Comparison of ENCODE assay signal across 7 cellular contexts in genomic region chr17:20843261-20843660, GRCh38.
A peak's percentile ranks its signal among the peaks of the same experiment; 100 is the strongest.
DNase-seq lines count a peak whose midpoint lies in the region; ATAC-seq and TF ChIP-seq lines count a peak whose summit lies in the region.
"Not testable (repeated sequence)": the region's sequence is repeated elsewhere in the genome, so short reads cannot be mapped to it uniquely, and the experiment has no call there.

No MANE protein-coding gene starts in this region.

- not testable (repeated sequence) for H3K36me3 ChIP-seq in ES-I3 (ENCODE audit: insufficient read depth, low read length)

- not testable (repeated sequence) for H3K4me1 Mint-ChIP-seq in T-cell; activated T-helper 1 cell treated with anti-CD3 and anti-CD28 coated beads, Interleukin-12 subunit alpha, Interleukin-12 subunit beta, Interleukin-2, Interleukin-4 antibody, amounts not matched to agents 30 ng/mL and 10 ng/mL and 1 ng/mL, durations not matched to agents 14 hours and 24 hours and 36 hours (ENCODE audit: low read depth); nephron; stimulated activated effector memory CD8-positive, alpha-beta T cell treated with anti-CD3 and anti-CD28 coated beads, Interleukin-12 subunit alpha, Interleukin-12 subunit beta, amount 100 ng/mL, for 72 hours
- peaks cover 8 to 19% of the 10 kb centered on the region in 2 donors for H3K4me1 Mint-ChIP-seq in immature natural killer cell

- H3K27ac ChIP-seq in coronary artery: not testable (repeated sequence)

- not testable (repeated sequence) for H3K9me3 ChIP-seq in ES-I3 (ENCODE audit: control insufficient read depth, insufficient read depth, low read length)

- H3K4me1 ChIP-seq in ES-I3 (ENCODE audit: insufficient read depth, low read length): not testable (repeated sequence)

- H3K4me3 ChIP-seq in coronary artery: peak overlapping the region; percentile 62

- H3K9me3 Mint-ChIP-seq in T-cell; activated T-helper 1 cell treated with anti-CD3 and anti-CD28 coated beads, Interleukin-12 subunit alpha, Interleukin-12 subunit beta, Interleukin-2, Interleukin-4 antibody, amounts not matched to agents 30 ng/mL and 10 ng/mL and 1 ng/mL, durations not matched to agents 14 hours and 24 hours and 36 hours; immature natural killer cell; nephron; stimulated activated effector memory CD8-positive, alpha-beta T cell treated with anti-CD3 and anti-CD28 coated beads, Interleukin-12 subunit alpha, Interleukin-12 subunit beta, amount 100 ng/mL, for 72 hours: not testable (repeated sequence)

- not testable (repeated sequence) for DNase-seq in T-cell; activated T-helper 1 cell treated with anti-CD3 and anti-CD28 coated beads, Interleukin-12 subunit alpha, Interleukin-12 subunit beta, Interleukin-2, Interleukin-4 antibody, amounts not matched to agents 30 ng/mL and 10 ng/mL and 1 ng/mL, durations not matched to agents 14 hours and 24 hours and 36 hours (ENCODE audit: low spot score); coronary artery (ENCODE audit: low spot score); immature natural killer cell; stimulated activated effector memory CD8-positive, alpha-beta T cell treated with anti-CD3 and anti-CD28 coated beads, Interleukin-12 subunit alpha, Interleukin-12 subunit beta, amount 100 ng/mL, for 72 hours (ENCODE audit: low spot score in 2 of 2)

- TF ChIP-seq CTCF in coronary artery (IDR thresholded peaks at IDR 0.05); nephron (IDR thresholded peaks at IDR 0.05; ENCODE audit: unreplicated experiment in 3 of 3): not testable (repeated sequence)

- H3K9ac ChIP-seq in ES-I3 (ENCODE audit: low read depth, low read length): peak overlapping the region; percentile 36; the same call in 1 of the 2 replicates

- H3K27ac Mint-ChIP-seq in T-cell; activated T-helper 1 cell treated with anti-CD3 and anti-CD28 coated beads, Interleukin-12 subunit alpha, Interleukin-12 subunit beta, Interleukin-2, Interleukin-4 antibody, amounts not matched to agents 30 ng/mL and 10 ng/mL and 1 ng/mL, durations not matched to agents 14 hours and 24 hours and 36 hours; nephron; stimulated activated effector memory CD8-positive, alpha-beta T cell treated with anti-CD3 and anti-CD28 coated beads, Interleukin-12 subunit alpha, Interleukin-12 subunit beta, amount 100 ng/mL, for 72 hours: not testable (repeated sequence)
- H3K27ac Mint-ChIP-seq in immature natural killer cell: peak overlapping the region in 2 of 6 donors; percentile 20 to 74

- CTCF ChIA-PET in T-cell (lab: Charles Lee): interaction anchor here in 1 of 2 donors (0.6 kb wide), 1 partner anchor 9 kb away, joined by 4 read pairs; no protein-coding TSS in a partner anchor

- ATAC-seq in T-cell (replicated peaks in 1 of 4); stimulated activated effector memory CD8-positive, alpha-beta T cell treated with anti-CD3 and anti-CD28 coated beads, Interleukin-12 subunit alpha, Interleukin-12 subunit beta, amount 100 ng/mL, for 72 hours: not testable (repeated sequence)

- POLR2A ChIA-PET in T-cell (lab: Charles Lee): not testable (repeated sequence)

- H3K27me3 Mint-ChIP-seq in T-cell: peaks cover 11 to 31% of the 10 kb centered on the region in 2 donors
- peaks cover 31% of the 10 kb centered on the region for H3K27me3 Mint-ChIP-seq in activated T-helper 1 cell treated with anti-CD3 and anti-CD28 coated beads, Interleukin-12 subunit alpha, Interleukin-12 subunit beta, Interleukin-2, Interleukin-4 antibody, amounts not matched to agents 30 ng/mL and 10 ng/mL and 1 ng/mL, durations not matched to agents 14 hours and 24 hours and 36 hours (ENCODE audit: insufficient read depth)
- H3K27me3 Mint-ChIP-seq in immature natural killer cell (ENCODE audit: low read depth in 3 of 3); nephron (ENCODE audit: low read depth): not testable (repeated sequence)

- H3K4me3 Mint-ChIP-seq in T-cell (peak overlapping the region in 2 of 3 donors; percentile 13 to 64), immature natural killer cell (peak overlapping the region; percentile 54 to 81 (median 69)), nephron (peak overlapping the region; percentile 70 to 74 (median 71))
- H3K4me3 Mint-ChIP-seq in activated T-helper 1 cell treated with anti-CD3 and anti-CD28 coated beads, Interleukin-12 subunit alpha, Interleukin-12 subunit beta, Interleukin-2, Interleukin-4 antibody, amounts not matched to agents 30 ng/mL and 10 ng/mL and 1 ng/mL, durations not matched to agents 14 hours and 24 hours and 36 hours: peak overlapping the region; percentile 30
- peak overlapping the region; percentile 43 for H3K4me3 Mint-ChIP-seq in stimulated activated effector memory CD8-positive, alpha-beta T cell treated with anti-CD3 and anti-CD28 coated beads, Interleukin-12 subunit alpha, Interleukin-12 subunit beta, amount 100 ng/mL, for 72 hours

- intact Hi-C loops in activated T-helper 1 cell treated with anti-CD3 and anti-CD28 coated beads, Interleukin-12 subunit alpha, Interleukin-12 subunit beta, Interleukin-2, Interleukin-4 antibody, amounts not matched to agents 30 ng/mL and 10 ng/mL and 1 ng/mL, durations not matched to agents 14 hours and 24 hours and 36 hours (cut with micrococcal nuclease): not testable (repeated sequence)

- not testable (repeated sequence) for H3K36me3 Mint-ChIP-seq in T-cell; activated T-helper 1 cell treated with anti-CD3 and anti-CD28 coated beads, Interleukin-12 subunit alpha, Interleukin-12 subunit beta, Interleukin-2, Interleukin-4 antibody, amounts not matched to agents 30 ng/mL and 10 ng/mL and 1 ng/mL, durations not matched to agents 14 hours and 24 hours and 36 hours (ENCODE audit: low read depth); immature natural killer cell; nephron (ENCODE audit: low read depth); stimulated activated effector memory CD8-positive, alpha-beta T cell treated with anti-CD3 and anti-CD28 coated beads, Interleukin-12 subunit alpha, Interleukin-12 subunit beta, amount 100 ng/mL, for 72 hours
